ENCODE assay signal across 1 cellular context in the genomic region with DNA sequence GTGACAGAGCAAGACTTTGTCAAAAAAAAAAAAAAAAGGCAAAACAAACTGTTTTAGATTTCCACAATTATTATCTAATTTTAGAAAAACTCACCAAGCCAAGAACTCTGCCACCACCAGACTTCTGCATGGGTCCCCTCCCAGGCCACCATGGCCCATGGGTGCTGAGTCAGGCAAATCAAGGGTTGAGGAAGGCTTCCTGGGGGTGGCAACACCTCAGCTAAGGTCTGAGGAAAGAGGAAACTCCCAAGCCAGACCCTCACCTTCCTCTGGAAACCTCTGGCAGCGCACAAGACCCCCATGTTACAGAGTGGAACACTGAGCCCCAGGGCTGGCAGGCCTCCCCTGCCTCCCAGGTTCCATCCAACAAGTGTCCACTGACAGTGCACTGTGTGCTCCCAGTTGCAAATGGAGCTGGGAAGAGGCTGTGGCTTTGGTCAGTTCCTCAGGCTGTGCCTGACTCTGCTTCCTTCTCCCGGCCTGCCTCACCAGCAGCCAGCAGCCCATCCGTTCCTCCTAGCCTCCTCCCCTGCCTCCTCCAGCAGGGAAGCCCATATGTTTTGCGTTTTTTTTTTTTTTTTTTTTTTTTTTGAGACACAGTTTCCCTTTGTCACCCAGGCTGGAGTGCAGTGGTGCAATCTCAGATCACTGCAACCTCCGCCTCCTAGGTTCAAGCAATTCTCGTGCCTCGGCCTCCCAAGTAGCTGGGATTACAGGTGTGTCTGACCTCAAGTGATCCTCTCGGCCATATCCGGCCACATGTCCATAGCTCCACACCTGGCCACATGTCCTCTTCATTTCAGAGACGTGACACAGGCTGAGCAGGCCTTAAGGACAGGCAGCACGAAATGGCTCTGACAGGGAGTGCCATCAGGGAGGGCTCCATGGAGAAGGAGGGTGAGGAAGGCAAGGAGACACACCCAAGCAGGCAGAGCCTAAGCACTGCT.
TF ChIP-seq lines count a peak whose summit lies in the region.

No MANE protein-coding gene starts in this region.

TF ChIP-seq in K562, 482 proteins besides CTCF, POLR2A, EP300 and RAD21:
- peak; percentile 29; the same call in 1 of the 2 replicates for TF ChIP-seq MAFK (IDR thresholded peaks at IDR 0.05; ENCODE audit: low read length)
- TF ChIP-seq MAFG (tag; conservative IDR thresholded peaks at IDR 0.05) = 0 out of 2 replicates have a peak, but pooled peaks have one; percentile 12
- peak; percentile 41; the same call in 1 of the 2 replicates for TF ChIP-seq ZNF316 (IDR thresholded peaks at IDR 0.05)
- TF ChIP-seq ZFP36 (IDR thresholded peaks at IDR 0.05; ENCODE audit: low read depth, low read length, partially characterized antibody) = peak; percentile 63
- no peak for TF ChIP-seq HMGXB4 (CRISPR knock-in tag; IDR thresholded peaks at IDR 0.05)
